Comparison of ENCODE assay signal across 10 cellular contexts in the genomic region with DNA sequence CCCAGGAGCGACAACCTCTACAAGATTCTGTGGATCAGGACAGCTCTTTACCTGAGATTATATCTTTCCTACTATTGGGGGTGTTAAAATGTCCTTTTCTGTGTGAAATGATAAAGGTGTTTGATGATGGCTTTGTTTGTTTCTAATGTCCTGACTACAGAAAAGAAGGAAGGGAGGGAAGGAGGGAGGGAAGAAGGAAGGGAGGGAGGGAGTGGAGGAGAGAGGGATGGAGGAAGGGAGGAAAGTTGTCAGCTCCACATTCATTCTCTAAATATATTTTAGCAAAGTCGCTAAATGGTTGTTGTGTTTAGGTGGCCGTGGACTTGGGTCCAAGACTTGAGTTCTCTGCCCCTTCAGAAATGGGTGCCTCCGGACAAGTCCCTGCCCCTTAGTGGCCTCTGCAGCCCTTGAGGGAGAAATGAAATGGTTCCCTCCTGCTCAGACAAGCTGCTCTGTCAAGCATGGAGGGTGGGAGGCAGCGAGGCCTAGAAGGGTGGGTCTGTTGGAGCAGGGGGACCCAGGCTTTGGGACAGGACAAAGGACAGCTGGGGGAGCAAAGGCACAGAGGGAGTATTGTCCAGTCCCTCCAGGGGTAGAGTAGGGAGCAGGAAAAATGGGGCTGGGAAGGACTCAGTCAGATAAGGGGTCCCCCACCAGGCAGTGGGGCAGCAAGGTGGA. TPM values are rescaled to one million over a fixed set of nuclear protein-coding genes. Genes with fewer than 3 reads are reported as not detected.
A peak's percentile ranks its signal among the peaks of the same experiment; 100 is the strongest.
DNase-seq lines count a peak whose midpoint lies in the region; ATAC-seq and TF ChIP-seq lines count a peak whose summit lies in the region.
"Had no signal": no experiment of that assay in that cellular context is flagged by ENCODE, and none has a peak within 500 bp of the region (broad histone marks: within the 10 kb centered on the region; RNA-seq: fewer than 3 reads in every experiment).

No MANE protein-coding gene starts in this region.

- H3K4me3 Mint-ChIP-seq in CD14-positive monocyte (peak overlapping the region in 1 of 2 donors; percentile 65), HFFc6 (no peak overlapping the region; the same call in 1 of the 2 replicates), neural crest cell (peak overlapping the region; percentile 13)
- H3K4me3 Mint-ChIP-seq in activated naive CD8-positive, alpha-beta T cell treated with anti-CD3 and anti-CD28 coated beads, Interleukin-2, amount 50 U/mL, for 24 hours, result peak overlapping the region; percentile 91

- TF ChIP-seq CTCF in CD14-positive monocyte (IDR thresholded peaks at IDR 0.05) (no peak), HFFc6 (IDR thresholded peaks at IDR 0.05) (no peak), neural crest cell (conservative IDR thresholded peaks at IDR 0.05) (no peak)

- H3K9me3 Mint-ChIP-seq in CD14-positive monocyte (no peaks in the 10 kb centered on the region), HFFc6 (no peaks in the 10 kb centered on the region), neural crest cell (no peaks in the 10 kb centered on the region)
- H3K9me3 Mint-ChIP-seq in activated naive CD8-positive, alpha-beta T cell treated with anti-CD3 and anti-CD28 coated beads, Interleukin-2, amount 50 U/mL, for 24 hours, result no peaks in the 10 kb centered on the region
- H3K9me3 Mint-ChIP-seq: stimulated activated naive B cell treated with anti-CD40 and anti-IgM and Interleukin-4, amounts not matched to agents 10 μg/mL and 1 μg/mL and 100 μg/mL, for 72 hours had no signal

- peak overlapping the region in 5 of 7 donors; percentile 37 to 75 (median 68) for H3K27ac Mint-ChIP-seq in CD14-positive monocyte
- H3K27ac Mint-ChIP-seq in HFFc6, result peak overlapping the region; percentile 79
- H3K27ac Mint-ChIP-seq in activated naive CD8-positive, alpha-beta T cell treated with anti-CD3 and anti-CD28 coated beads, Interleukin-2, amount 50 U/mL, for 24 hours, result peak overlapping the region; percentile 96
- peak overlapping the region; percentile 87 for H3K27ac Mint-ChIP-seq in neural crest cell (ENCODE audit: unreplicated experiment)
- H3K27ac Mint-ChIP-seq: stimulated activated naive B cell treated with anti-CD40 and anti-IgM and Interleukin-4, amounts not matched to agents 10 μg/mL and 1 μg/mL and 100 μg/mL, for 72 hours had no signal

- peaks cover 14 to 20% of the 10 kb centered on the region in 2 donors for H3K36me3 Mint-ChIP-seq in CD14-positive monocyte
- H3K36me3 Mint-ChIP-seq in HFFc6 (ENCODE audit: low read depth), result no peaks in the 10 kb centered on the region; the same call in 1 of the 2 replicates
- H3K36me3 Mint-ChIP-seq in activated naive CD8-positive, alpha-beta T cell treated with anti-CD3 and anti-CD28 coated beads, Interleukin-2, amount 50 U/mL, for 24 hours (ENCODE audit: low read depth), result peaks cover 49% of the 10 kb centered on the region
- no peaks in the 10 kb centered on the region for H3K36me3 Mint-ChIP-seq in neural crest cell (ENCODE audit: low read depth)

- ATAC-seq in activated naive CD8-positive, alpha-beta T cell treated with anti-CD3 and anti-CD28 coated beads, Interleukin-2, amount 50 U/mL, for 24 hours, result no peak
- ATAC-seq in esophagus mucosa, result no peak
- ATAC-seq: lower lobe of right lung; stimulated activated naive B cell treated with anti-CD40 and anti-IgM and Interleukin-4, amounts not matched to agents 10 μg/mL and 1 μg/mL and 100 μg/mL, for 72 hours had no signal

- peaks cover 0 to 4% (median 2%) of the 10 kb centered on the region in 3 donors for H3K27me3 Mint-ChIP-seq in CD14-positive monocyte (ENCODE audit: low read depth in 3 of 3)
- H3K27me3 Mint-ChIP-seq in HFFc6 (ENCODE audit: insufficient read depth), result peaks cover 2% of the 10 kb centered on the region
- no peaks in the 10 kb centered on the region for H3K27me3 Mint-ChIP-seq in activated naive CD8-positive, alpha-beta T cell treated with anti-CD3 and anti-CD28 coated beads, Interleukin-2, amount 50 U/mL, for 24 hours
- H3K27me3 Mint-ChIP-seq in neural crest cell (ENCODE audit: low read depth), result peaks cover 35% of the 10 kb centered on the region
- H3K27me3 Mint-ChIP-seq: stimulated activated naive B cell treated with anti-CD40 and anti-IgM and Interleukin-4, amounts not matched to agents 10 μg/mL and 1 μg/mL and 100 μg/mL, for 72 hours had no signal

- H3K4me1 Mint-ChIP-seq in CD14-positive monocyte, result peaks cover 66% of the 10 kb centered on the region
- H3K4me1 Mint-ChIP-seq in HFFc6 (ENCODE audit: low read depth), result peaks cover 72% of the 10 kb centered on the region
- H3K4me1 Mint-ChIP-seq in activated naive CD8-positive, alpha-beta T cell treated with anti-CD3 and anti-CD28 coated beads, Interleukin-2, amount 50 U/mL, for 24 hours, result peaks cover 75% of the 10 kb centered on the region
- peaks cover 29% of the 10 kb centered on the region for H3K4me1 Mint-ChIP-seq in neural crest cell

- DNase-seq in CD14-positive monocyte (ENCODE audit: low spot score) (no peak), HFFc6 (no peak), neural crest cell (ENCODE audit: low read depth, low spot score) (no peak), GF-D8 (lab: John Stamatoyannopoulos, UW) (no peak)
- DNase-seq in activated naive CD8-positive, alpha-beta T cell treated with anti-CD3 and anti-CD28 coated beads, Interleukin-2, amount 50 U/mL, for 24 hours, result no peak
- DNase-seq in NK-92 treated with Interleukin-12 subunit alpha and Interleukin-12 subunit beta, amount 100 ng/mL, for 24 hours (lab: John Stamatoyannopoulos, UW), result no peak
- DNase-seq: cerebellar nuclear complex; lower lobe of right lung; stimulated activated naive B cell treated with anti-CD40 and anti-IgM and Interleukin-4, amounts not matched to agents 10 μg/mL and 1 μg/mL and 100 μg/mL, for 72 hours had no signal

- intact Hi-C loops in CD14-positive monocyte (cut with micrococcal nuclease), result no loop called here

RNA-seq across cellular contexts. Expression of gene RGS10, which starts 4.4 kb away (rescaled TPM):
- polyA plus RNA-seq in CD14-positive monocyte, result 10 to 100 TPM; 75.8 to 87.2 TPM
- total RNA-seq in HFFc6 (2021; fragmentation: NEBNext Ultra II Directional; extraction: Animal tissue kit (Norgen Biotek cat#: 25700)), result 10 to 100 TPM; 52.6 to 76.4 (median 71.3) TPM
- 9.5 and 10.6 TPM in 2 replicates for total RNA-seq in neural crest cell
- total RNA-seq in esophagus mucosa, result 33.9 TPM

RNA-seq across cellular contexts. Expression of gene TIAL1, which starts 58.7 kb away (rescaled TPM):
- polyA plus RNA-seq in CD14-positive monocyte, result 1 to 10 TPM; 6.7 to 7.2 TPM
- 100 to 1,000 TPM; 129 to 149 (median 134) TPM for total RNA-seq in HFFc6 (2021; fragmentation: NEBNext Ultra II Directional; extraction: Animal tissue kit (Norgen Biotek cat#: 25700))
- total RNA-seq in neural crest cell (176 and 188 TPM in 2 replicates), esophagus mucosa (90.8 TPM)
